12 cellular contexts compared by ENCODE assay signal in genomic region chr15:67165653-67166260, GRCh38.
DNase-seq lines count a peak whose midpoint lies in the region; ATAC-seq and TF ChIP-seq lines count a peak whose summit lies in the region.
"Had no signal": no experiment of that assay in that cellular context is flagged by ENCODE, and none has a peak within 500 bp of the region (broad histone marks: within the 10 kb centered on the region; RNA-seq: fewer than 3 reads in every experiment).

No MANE protein-coding gene starts in this region.

- RAD21 ChIA-PET in HCT116 (lab: Charles Lee; ENCODE audit: low non-redundant PET in 1 of 2, low total read pairs in 2 of 2, uncharacterized antibody in 2 of 2, unreplicated experiment in 2 of 2) = no interaction called here

- H3K9me3 ChIP-seq in HCT116 (ENCODE audit: control insufficient read depth in 1 of 2, insufficient read depth in 1 of 2, low read depth in 1 of 2, low read length in 2 of 2) = no peaks in the 10 kb centered on the region
- no peaks in the 10 kb centered on the region for H3K9me3 ChIP-seq in sigmoid colon
- no peaks in the 10 kb centered on the region for H3K9me3 ChIP-seq in PC-9 (ENCODE audit: insufficient read depth, low read depth)
- H3K9me3 ChIP-seq: neutrophil had no signal

- no peak for TF ChIP-seq POLR2A in HCT116 (IDR thresholded peaks at IDR 0.05; ENCODE audit: borderline replicate concordance, extremely low read depth, insufficient read depth, insufficient read length)
- no peak for TF ChIP-seq POLR2A in sigmoid colon (IDR thresholded peaks at IDR 0.05)

- no peak for TF ChIP-seq CTCF in HCT116 (IDR thresholded peaks at IDR 0.05 in 2 of 3, conservative IDR thresholded peaks at IDR 0.05 in 1 of 3; ENCODE audit: borderline replicate concordance in 1 of 3, insufficient read depth in 1 of 3, low read depth in 2 of 3, low read length in 2 of 3)
- no peak for TF ChIP-seq CTCF in brain (conservative IDR thresholded peaks at IDR 0.05)
- TF ChIP-seq CTCF in sigmoid colon (IDR thresholded peaks at IDR 0.05) = no peak
- TF ChIP-seq CTCF in GM20000 (IDR thresholded peaks at IDR 0.05; ENCODE audit: extremely low read depth, missing control alignments) = no peak
- TF ChIP-seq CTCF in PC-9 (conservative IDR thresholded peaks at IDR 0.05) = no peak

- ATAC-seq in HCT116 (no peak), HG02588 (IDR thresholded peaks at IDR 0.05; ENCODE audit: unreplicated experiment) (no peak)

- H3K4me3 ChIP-seq in HCT116 (replicated peaks in 1 of 2; ENCODE audit: low read depth in 1 of 2, low read length in 2 of 2) (no peak overlapping the region), sigmoid colon (no peak overlapping the region), PC-9 (no peak overlapping the region)

- H2AFZ ChIP-seq in HCT116 (ENCODE audit: low read depth, low read length, poor library complexity, severe bottlenecking) = no peak overlapping the region
- H2AFZ ChIP-seq in PC-9 = no peak overlapping the region

- H3F3A ChIP-seq in PC-9 (ENCODE audit: insufficient read depth, low read depth) = peaks cover 23% of the 10 kb centered on the region; the same call in 1 of the 2 replicates

- peaks cover 5% of the 10 kb centered on the region for H3K36me3 Mint-ChIP-seq in brain

- BruUV-seq in HCT116 (replicated peaks; lab: Mats Ljungman, UMichigan) = TSS peak; percentile 17
- BruUV-seq in PC-9 (replicated peaks; lab: Mats Ljungman, UMichigan) = no TSS peak

- H3K9me2 ChIP-seq in HCT116 (ENCODE audit: insufficient read depth) (no peaks in the 10 kb centered on the region), PC-9 (ENCODE audit: insufficient read depth) (no peaks in the 10 kb centered on the region)

- no peaks in the 10 kb centered on the region for H3K27me3 ChIP-seq in HCT116 (ENCODE audit: insufficient read depth, low read length)
- H3K27me3 ChIP-seq in sigmoid colon = no peaks in the 10 kb centered on the region
- no peaks in the 10 kb centered on the region for H3K27me3 ChIP-seq in PC-9 (ENCODE audit: insufficient read depth, low read depth)
- H3K27me3 ChIP-seq: neutrophil had no signal

- H3K4me2 ChIP-seq in HCT116 (ENCODE audit: low read length) = no peak overlapping the region
- no peak overlapping the region for H3K4me2 ChIP-seq in PC-9

- no peak overlapping the region for H3K9ac ChIP-seq in HCT116 (ENCODE audit: low read length)

- peaks cover 2 to 50% of the 10 kb centered on the region in 2 experiments; a peak in 2 of 4 replicates for H3K36me3 ChIP-seq in HCT116 (ENCODE audit: control insufficient read depth in 1 of 2, insufficient read depth in 2 of 2, low read length in 2 of 2)
- H3K36me3 ChIP-seq in sigmoid colon = peaks cover 5 to 54% (median 15%) of the 10 kb centered on the region in 4 donors
- peaks cover 4% of the 10 kb centered on the region for H3K36me3 ChIP-seq in PC-9 (ENCODE audit: low read depth)

- H3K27ac Mint-ChIP-seq in brain = peak overlapping the region; percentile 55 to 89 (median 86)

- H4K20me1 ChIP-seq in HCT116 (ENCODE audit: insufficient read depth) = no peaks in the 10 kb centered on the region
- H4K20me1 ChIP-seq in PC-9 (ENCODE audit: insufficient read depth) = peaks cover 6% of the 10 kb centered on the region; the same call in 1 of the 2 replicates

- peaks cover 84% of the 10 kb centered on the region for H3K4me1 Mint-ChIP-seq in brain

- intact Hi-C loops in HCT116 (cut with micrococcal nuclease) = no loop called here
- intact Hi-C loops in sigmoid colon (cut with DNase I) = no loop called here
- intact Hi-C loops in PC-9 (cut with micrococcal nuclease; ENCODE audit: unreplicated experiment) = no loop called here

- H3K9me3 Mint-ChIP-seq in brain = peaks cover 0 to 5% (median 0%) of the 10 kb centered on the region in 5 experiments

- no peak for TF ChIP-seq EP300 in sigmoid colon (IDR thresholded peaks at IDR 0.05)

- POLR2A ChIA-PET in HCT116 (lab: Charles Lee) = no interaction called here
- POLR2A ChIA-PET in PC-9 (lab: Charles Lee; ENCODE audit: unreplicated experiment) = no interaction called here

- peak overlapping the region in 2 of 5 experiments; percentile 10 to 47 for H3K4me3 Mint-ChIP-seq in brain

- H3K27ac ChIP-seq in HCT116 (ENCODE audit: low read depth, low read length) = no peak overlapping the region
- H3K27ac ChIP-seq in sigmoid colon = no peak overlapping the region
- H3K27ac ChIP-seq in PC-9 = no peak overlapping the region
- H3K27ac ChIP-seq: neutrophil had no signal

- TF ChIP-seq RAD21 in HCT116 (IDR thresholded peaks at IDR 0.05; ENCODE audit: low read depth) = no peak

- peaks cover 56% of the 10 kb centered on the region for H3K79me2 ChIP-seq in HCT116 (ENCODE audit: insufficient read depth, low read length)
- H3K79me2 ChIP-seq in PC-9 (ENCODE audit: low read depth) = peaks cover 55% of the 10 kb centered on the region

- 83 to 86% methylated on average over 16 of the region's 16 CpGs for WGBS in sigmoid colon, 2 donors

- DNase-seq in HCT116 (ENCODE audit: low read depth, low spot score) = no peak
- DNase-seq in iPS DF 4.7 (ENCODE audit: extremely low read depth, low spot score) = peak; percentile 87
- peak; percentile 52 for DNase-seq in sigmoid colon
- DNase-seq in NCI-H345 treated with DMSO at 0.1 percent for 48 hours (lab: John Stamatoyannopoulos, UW; ENCODE audit: unreplicated experiment) = no peak
- no peak for DNase-seq in GM20000 (ENCODE audit: low spot score)
- no peak for DNase-seq in PC-9
- DNase-seq: activated CD8-positive, alpha-beta memory T cell treated with anti-CD3 and anti-CD28 coated beads for 24 hours; NCI-H2029; NK-92 treated with Interleukin-12 subunit alpha and Interleukin-12 subunit beta, amount 100 ng/mL, for 24 hours had no signal

- CTCF ChIA-PET in HCT116 (lab: Charles Lee) = no interaction called here
- CTCF ChIA-PET in PC-9 (lab: Charles Lee) = no interaction called here

- H3K27me3 Mint-ChIP-seq in brain = peaks cover 2% of the 10 kb centered on the region

- peaks cover 16 to 59% of the 10 kb centered on the region in 2 experiments for H3K4me1 ChIP-seq in HCT116 (ENCODE audit: control insufficient read depth in 1 of 2, insufficient read depth in 2 of 2, low read length in 2 of 2)
- peaks cover 0 to 40% (median 17%) of the 10 kb centered on the region in 4 donors for H3K4me1 ChIP-seq in sigmoid colon
- peaks cover 13% of the 10 kb centered on the region for H3K4me1 ChIP-seq in PC-9 (replicated peaks; ENCODE audit: insufficient read depth)

TF ChIP-seq in HCT116, 20 proteins besides CTCF, POLR2A, EP300 and RAD21:
- TF ChIP-seq FOSL1 (IDR thresholded peaks at IDR 0.05; ENCODE audit: low read depth) = no peak
- TF ChIP-seq POLR2AphosphoS5 (IDR thresholded peaks at IDR 0.05; ENCODE audit: low read depth, low read length) = no peak
- TF ChIP-seq TCF7L2 (IDR thresholded peaks at IDR 0.05; ENCODE audit: borderline replicate concordance, extremely low read depth, insufficient read depth, insufficient read length) = no peak
- no peak for TF ChIP-seq SIN3A (IDR thresholded peaks at IDR 0.05; ENCODE audit: low read depth)
- no peak for TF ChIP-seq YY1 (IDR thresholded peaks at IDR 0.05; ENCODE audit: extremely low read depth, insufficient replicate concordance, low read depth, low read length)
- no peak for TF ChIP-seq SP1 (IDR thresholded peaks at IDR 0.05; ENCODE audit: low read depth)
- TF ChIP-seq REST (IDR thresholded peaks at IDR 0.05; ENCODE audit: low read depth) = no peak
- TF ChIP-seq ATF3 (IDR thresholded peaks at IDR 0.05) = no peak
TF ChIP-seq in HCT116: peak in this region for 0.

Comparison
In these comparisons a context has a peak if more than half of its experiments do, and no peak if none do; other contexts are left out.
1. DNase-seq: peak in iPS DF 4.7 (single experiment) and sigmoid colon (single experiment); none in HCT116 (single experiment), NCI-H345 treated with DMSO at 0.1 percent for 48 hours (single experiment), GM20000 (single experiment) and PC-9 (0 of 2).